Comparison of ENCODE assay signal across 23 cellular contexts in genomic region chr15:50275091-50275490, GRCh38. TPM values are rescaled to one million over a fixed set of nuclear protein-coding genes. Genes with fewer than 3 reads are reported as not detected.
DNase-seq lines count a peak whose midpoint lies in the region; ATAC-seq and TF ChIP-seq lines count a peak whose summit lies in the region.
"Had no signal": no experiment of that assay in that cellular context is flagged by ENCODE, and none has a peak within 500 bp of the region (broad histone marks: within the 10 kb centered on the region; RNA-seq: fewer than 3 reads in every experiment).

No MANE protein-coding gene starts in this region.

- WGBS in gastroesophageal sphincter (ENCODE audit: low coverage in 1 of 2), 2 donors = 51 to 64% methylated on average over 2 of the region's 2 CpGs

- peak; percentile 69 for ATAC-seq in activated CD4-positive, alpha-beta T cell treated with anti-CD3 and anti-CD28 coated beads for 36 hours
- ATAC-seq in activated T-helper 17 cell treated with anti-CD3 and anti-CD28 coated beads, Interleukin-2, amount 50 U/mL, for 72 hours (replicated peaks) = peak; percentile 50
- peak; percentile 62 for ATAC-seq in stimulated activated effector memory CD8-positive, alpha-beta T cell treated with anti-CD3 and anti-CD28 coated beads, Interleukin-12 subunit alpha, Interleukin-12 subunit beta, amount 100 ng/mL, for 72 hours
- ATAC-seq in gastroesophageal sphincter = no peak
- ATAC-seq: PC-3 had no signal

- TF ChIP-seq CTCF in GM13976 (IDR thresholded peaks at IDR 0.05; ENCODE audit: borderline replicate concordance, control extremely low read depth, extremely low read depth, insufficient read depth, missing control alignments) (no peak), gastroesophageal sphincter (IDR thresholded peaks at IDR 0.05) (no peak)

- H3K36me3 ChIP-seq in gastroesophageal sphincter = peaks cover 0 to 14% of the 10 kb centered on the region in 2 donors
- H3K36me3 ChIP-seq: HAP-1, MG63 had no signal

- no peaks in the 10 kb centered on the region for H3K27me3 ChIP-seq in gastroesophageal sphincter
- H3K27me3 ChIP-seq: MG63 had no signal

- TF ChIP-seq EP300 in gastroesophageal sphincter (IDR thresholded peaks at IDR 0.05) = no peak

- no peak for DNase-seq in activated CD4-positive, alpha-beta T cell treated with anti-CD3 and anti-CD28 coated beads for 36 hours
- no peak for DNase-seq in activated CD4-positive, alpha-beta T cell treated with anti-CD3 and anti-CD28 coated beads, Interleukin-2, amount 50 U/mL, for 48 hours
- no peak for DNase-seq in activated naive CD4-positive, alpha-beta T cell treated with anti-CD3 and anti-CD28 coated beads for 36 hours
- DNase-seq in activated naive CD4-positive, alpha-beta T cell treated with anti-CD3 and anti-CD28 coated beads, Interleukin-2, amount 50 U/mL, for 16 hours = no peak
- DNase-seq in stimulated activated effector memory CD8-positive, alpha-beta T cell treated with anti-CD3 and anti-CD28 coated beads, Interleukin-12 subunit alpha, Interleukin-12 subunit beta, amount 100 ng/mL, for 72 hours (ENCODE audit: low spot score in 2 of 2) = no peak
- DNase-seq in GM13976 (ENCODE audit: low spot score) = no peak
- DNase-seq: 8988T; GOT3; HFFc6; IMR-90; KG1; MG63; NCI-H1105 treated with DMSO at 0.1 percent for 48 hours; NCI-H1694; NCI-H2029 treated with DMSO at 0.1 percent for 48 hours; NCI-H446 treated with DMSO at 0.1 percent for 48 hours; NCI-H526; NCI-H82; NK-92 treated with Interleukin-12 subunit alpha and Interleukin-12 subunit beta, amount 100 ng/mL, for 24 hours; PC-3 had no signal

- no peaks in the 10 kb centered on the region for H3K9me3 Mint-ChIP-seq in activated CD4-positive, alpha-beta T cell treated with anti-CD3 and anti-CD28 coated beads for 36 hours (ENCODE audit: low read depth)
- H3K9me3 Mint-ChIP-seq in activated naive CD4-positive, alpha-beta T cell treated with anti-CD3 and anti-CD28 coated beads for 36 hours = no peaks in the 10 kb centered on the region
- no peaks in the 10 kb centered on the region for H3K9me3 Mint-ChIP-seq in activated T-helper 17 cell treated with anti-CD3 and anti-CD28 coated beads, Interleukin-2, amount 50 U/mL, for 72 hours
- H3K9me3 Mint-ChIP-seq in stimulated activated effector memory CD8-positive, alpha-beta T cell treated with anti-CD3 and anti-CD28 coated beads, Interleukin-12 subunit alpha, Interleukin-12 subunit beta, amount 100 ng/mL, for 72 hours = no peaks in the 10 kb centered on the region
- H3K9me3 Mint-ChIP-seq: HFFc6 had no signal

- H3K4me1 Mint-ChIP-seq in activated CD4-positive, alpha-beta T cell treated with anti-CD3 and anti-CD28 coated beads for 36 hours = peaks cover 23% of the 10 kb centered on the region
- peaks cover 42% of the 10 kb centered on the region for H3K4me1 Mint-ChIP-seq in activated naive CD4-positive, alpha-beta T cell treated with anti-CD3 and anti-CD28 coated beads for 36 hours (ENCODE audit: low read depth)
- peaks cover 11% of the 10 kb centered on the region for H3K4me1 Mint-ChIP-seq in activated T-helper 17 cell treated with anti-CD3 and anti-CD28 coated beads, Interleukin-2, amount 50 U/mL, for 72 hours
- peaks cover 13% of the 10 kb centered on the region for H3K4me1 Mint-ChIP-seq in stimulated activated effector memory CD8-positive, alpha-beta T cell treated with anti-CD3 and anti-CD28 coated beads, Interleukin-12 subunit alpha, Interleukin-12 subunit beta, amount 100 ng/mL, for 72 hours

- intact Hi-C loops in activated CD4-positive, alpha-beta T cell treated with anti-CD3 and anti-CD28 coated beads for 36 hours (cut with DNase I, micrococcal nuclease) = loop anchor here in 1 of 2 experiments (1.0 to 2.0 kb wide), 2 partner anchors 13 to 26 kb away; no protein-coding TSS in a partner anchor
- intact Hi-C loops in activated naive CD4-positive, alpha-beta T cell treated with anti-CD3 and anti-CD28 coated beads for 36 hours (cut with micrococcal nuclease) = loop anchor here (1.0 to 5.0 kb wide), 3 partner anchors 14 to 77 kb away; no protein-coding TSS in a partner anchor

- no peak overlapping the region for H3K4me3 Mint-ChIP-seq in activated CD4-positive, alpha-beta T cell treated with anti-CD3 and anti-CD28 coated beads for 36 hours
- no peak overlapping the region for H3K4me3 Mint-ChIP-seq in activated naive CD4-positive, alpha-beta T cell treated with anti-CD3 and anti-CD28 coated beads for 36 hours
- peak overlapping the region; percentile 35 for H3K4me3 Mint-ChIP-seq in activated T-helper 17 cell treated with anti-CD3 and anti-CD28 coated beads, Interleukin-2, amount 50 U/mL, for 72 hours
- peak overlapping the region; percentile 13 for H3K4me3 Mint-ChIP-seq in stimulated activated effector memory CD8-positive, alpha-beta T cell treated with anti-CD3 and anti-CD28 coated beads, Interleukin-12 subunit alpha, Interleukin-12 subunit beta, amount 100 ng/mL, for 72 hours
- H3K4me3 Mint-ChIP-seq: HFFc6 had no signal

- CTCF ChIA-PET in activated CD4-positive, alpha-beta T cell treated with anti-CD3 and anti-CD28 coated beads for 36 hours (lab: Charles Lee) = interaction anchor here (1.0 kb wide), 1 partner anchor 41 kb away, joined by 3 read pairs; no protein-coding TSS in a partner anchor
- CTCF ChIA-PET in activated naive CD4-positive, alpha-beta T cell treated with anti-CD3 and anti-CD28 coated beads for 36 hours (lab: Charles Lee) = no interaction called here

- in situ Hi-C loops in GM13976 (cut with MboI; ENCODE audit: low sequenced_read_pairs, unreplicated experiment) = no loop called here

- TF ChIP-seq POLR2A in gastroesophageal sphincter (IDR thresholded peaks at IDR 0.05) = no peak

- H3K4me1 ChIP-seq in gastroesophageal sphincter = no peaks in the 10 kb centered on the region
- H3K4me1 ChIP-seq: HAP-1 had no signal

- no peaks in the 10 kb centered on the region for H3K9me3 ChIP-seq in gastroesophageal sphincter
- H3K9me3 ChIP-seq: HAP-1, MG63 had no signal

- peaks cover 13% of the 10 kb centered on the region for H3K36me3 Mint-ChIP-seq in activated CD4-positive, alpha-beta T cell treated with anti-CD3 and anti-CD28 coated beads for 36 hours (ENCODE audit: low read depth)
- H3K36me3 Mint-ChIP-seq in activated naive CD4-positive, alpha-beta T cell treated with anti-CD3 and anti-CD28 coated beads for 36 hours (ENCODE audit: low read depth) = peaks cover 13% of the 10 kb centered on the region
- H3K36me3 Mint-ChIP-seq in activated T-helper 17 cell treated with anti-CD3 and anti-CD28 coated beads, Interleukin-2, amount 50 U/mL, for 72 hours (ENCODE audit: low read depth) = peaks cover 32% of the 10 kb centered on the region
- H3K36me3 Mint-ChIP-seq in stimulated activated effector memory CD8-positive, alpha-beta T cell treated with anti-CD3 and anti-CD28 coated beads, Interleukin-12 subunit alpha, Interleukin-12 subunit beta, amount 100 ng/mL, for 72 hours = peaks cover 25% of the 10 kb centered on the region

- H3K27ac Mint-ChIP-seq in activated CD4-positive, alpha-beta T cell treated with anti-CD3 and anti-CD28 coated beads for 36 hours = peak overlapping the region; percentile 37
- peak overlapping the region; percentile 65 for H3K27ac Mint-ChIP-seq in activated naive CD4-positive, alpha-beta T cell treated with anti-CD3 and anti-CD28 coated beads for 36 hours
- peak overlapping the region; percentile 58 for H3K27ac Mint-ChIP-seq in activated T-helper 17 cell treated with anti-CD3 and anti-CD28 coated beads, Interleukin-2, amount 50 U/mL, for 72 hours
- H3K27ac Mint-ChIP-seq in stimulated activated effector memory CD8-positive, alpha-beta T cell treated with anti-CD3 and anti-CD28 coated beads, Interleukin-12 subunit alpha, Interleukin-12 subunit beta, amount 100 ng/mL, for 72 hours = peak overlapping the region; percentile 71
- H3K27ac Mint-ChIP-seq: HFFc6 had no signal

- POLR2A ChIA-PET in activated CD4-positive, alpha-beta T cell treated with anti-CD3 and anti-CD28 coated beads for 36 hours (lab: Charles Lee) = no interaction called here

- no peak overlapping the region for H3K27ac ChIP-seq in gastroesophageal sphincter

- no peaks in the 10 kb centered on the region for H3K27me3 Mint-ChIP-seq in activated CD4-positive, alpha-beta T cell treated with anti-CD3 and anti-CD28 coated beads for 36 hours
- no peaks in the 10 kb centered on the region for H3K27me3 Mint-ChIP-seq in activated naive CD4-positive, alpha-beta T cell treated with anti-CD3 and anti-CD28 coated beads for 36 hours (ENCODE audit: low read depth)
- H3K27me3 Mint-ChIP-seq in activated T-helper 17 cell treated with anti-CD3 and anti-CD28 coated beads, Interleukin-2, amount 50 U/mL, for 72 hours = no peaks in the 10 kb centered on the region

- no peak overlapping the region for H3K4me3 ChIP-seq in gastroesophageal sphincter
- H3K4me3 ChIP-seq: HAP-1, MG63 had no signal

RNA-seq across cellular contexts. Expression of gene HDC, which starts 9.6 kb away (rescaled TPM):
- under 1 TPM; 0.18 to 0.32 TPM for total RNA-seq in activated CD4-positive, alpha-beta T cell treated with anti-CD3 and anti-CD28 coated beads for 36 hours
- total RNA-seq in activated naive CD4-positive, alpha-beta T cell treated with anti-CD3 and anti-CD28 coated beads for 36 hours = 1 to 10 TPM in 1 of 2 experiments, under 1 TPM in 1; 0.95 to 1.1 TPM
- total RNA-seq in activated T-helper 17 cell treated with anti-CD3 and anti-CD28 coated beads, Interleukin-2, amount 50 U/mL, for 72 hours = 1 to 10 TPM in 1 of 2 donors, not detected in 1; 1.2 TPM
- 1 to 10 TPM in 3 of 4 donors, not detected in 1; 3.1 to 4.2 (median 4.0) TPM for total RNA-seq in gastroesophageal sphincter
- total RNA-seq: IMR-90, PC-3 had no signal

Comparison
In these comparisons a context has a peak if more than half of its experiments do, and no peak if none do; other contexts are left out.
1. H3K4me3 Mint-ChIP-seq: peak in activated T-helper 17 cell treated with anti-CD3 and anti-CD28 coated beads, Interleukin-2, amount 50 U/mL, for 72 hours (single experiment) and stimulated activated effector memory CD8-positive, alpha-beta T cell treated with anti-CD3 and anti-CD28 coated beads, Interleukin-12 subunit alpha, Interleukin-12 subunit beta, amount 100 ng/mL, for 72 hours (single experiment); none in activated CD4-positive, alpha-beta T cell treated with anti-CD3 and anti-CD28 coated beads for 36 hours (single experiment) and activated naive CD4-positive, alpha-beta T cell treated with anti-CD3 and anti-CD28 coated beads for 36 hours (single experiment).
2. Peak in every context shown above with its lines, with median percentiles within 50 percentile points of each other: H3K27ac Mint-ChIP-seq.